Comparison of ENCODE assay signal across 28 cellular contexts in the genomic region with DNA sequence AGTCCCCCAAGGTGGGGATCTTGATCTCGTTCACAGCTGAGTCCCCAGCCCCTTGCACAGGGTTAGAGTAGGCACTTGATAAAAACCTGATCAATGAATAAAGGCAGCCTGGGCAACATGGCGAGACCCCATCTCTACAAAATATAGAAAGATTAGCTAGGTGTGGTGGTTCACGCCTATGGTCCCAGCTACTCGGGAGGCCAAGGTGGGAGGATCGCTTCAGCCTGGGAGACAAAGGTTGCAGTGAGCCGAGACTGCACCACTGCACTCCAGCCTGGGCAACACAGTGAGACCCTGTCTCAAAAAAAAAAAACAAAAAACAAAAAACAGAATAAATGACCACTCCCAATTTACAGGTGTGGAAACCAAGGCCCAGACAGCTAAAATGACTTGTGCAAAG. TPM values are rescaled to one million over a fixed set of nuclear protein-coding genes. Genes with fewer than 3 reads are reported as not detected.
"Had no signal": no experiment of that assay in that cellular context is flagged by ENCODE, and none has a peak within 500 bp of the region (broad histone marks: within the 10 kb centered on the region; RNA-seq: fewer than 3 reads in every experiment).

No MANE protein-coding gene starts in this region.

- H3K9me3 Mint-ChIP-seq: dendritic cell treated with granulocyte-macrophage colony-stimulating factor and Interleukin-4, amounts not matched to agents 40 ng/mL and 50 ng/mL, for 4 days; naive thymus-derived CD8-positive, alpha-beta T cell; nephron progenitor cell had no signal

- H3K27me3 Mint-ChIP-seq: dendritic cell treated with granulocyte-macrophage colony-stimulating factor and Interleukin-4, amounts not matched to agents 40 ng/mL and 50 ng/mL, for 4 days; naive thymus-derived CD8-positive, alpha-beta T cell had no signal

- ATAC-seq: heart right ventricle; left ventricle myocardium superior; lower lobe of right lung; naive thymus-derived CD8-positive, alpha-beta T cell; sciatic nerve; stimulated activated naive CD8-positive, alpha-beta T cell treated with anti-CD3 and anti-CD28 coated beads, Interleukin-15, Interleukin-2, amounts not matched to agents 100 U/mL and 50 U/mL, for 24 hours had no signal

- H3K27ac Mint-ChIP-seq: nephron progenitor cell had no signal

- H3K4me3 Mint-ChIP-seq: dendritic cell treated with granulocyte-macrophage colony-stimulating factor and Interleukin-4, amounts not matched to agents 40 ng/mL and 50 ng/mL, for 4 days; naive thymus-derived CD8-positive, alpha-beta T cell; nephron progenitor cell had no signal

- DNase-seq: colonic mucosa; effector memory CD4-positive, alpha-beta T cell; erythroblast; esophagus squamous epithelium; foreskin melanocyte; glutamatergic neuron; heart right ventricle; hippocampal formation; kidney glomerular epithelial cell; left ventricle myocardium superior; lower lobe of right lung; nephron progenitor cell; nucleus accumbens; stimulated activated CD4-positive, alpha-beta T cell treated with anti-CD3 and anti-CD28 coated beads, Interleukin-12 subunit alpha, Interleukin-12 subunit beta, amount 100 ng/mL, for 4 hours; stimulated activated CD4-positive, alpha-beta T cell treated with anti-CD3 and anti-CD28 coated beads, Interleukin-1b, Interleukin-23, amount 100 ng/mL, for 48 hours; stimulated activated CD4-positive, alpha-beta T cell treated with anti-CD3 and anti-CD28 coated beads, Interleukin-4, amount 100 ng/mL, for 1 hour; stimulated activated CD8-positive, alpha-beta memory T cell treated with anti-CD3 and anti-CD28 coated beads, Interleukin-4, amount 100 ng/mL, for 48 hours; stimulated activated naive CD8-positive, alpha-beta T cell treated with anti-CD3 and anti-CD28 coated beads, Interleukin-15, Interleukin-2, amounts not matched to agents 100 U/mL and 50 U/mL, for 24 hours; substantia nigra; testis; tibial artery; upper lobe of left lung had no signal

RNA-seq across cellular contexts. Expression of gene C19orf33, which starts 6.9 kb away (rescaled TPM):
- total RNA-seq: myocyte, osteocyte had no signal

RNA-seq across cellular contexts. Expression of gene CATSPERG, which starts 24.6 kb away (rescaled TPM):
- total RNA-seq: smooth muscle cell had no signal
